ENCODE assay signal across 15 cellular contexts in the genomic region with DNA sequence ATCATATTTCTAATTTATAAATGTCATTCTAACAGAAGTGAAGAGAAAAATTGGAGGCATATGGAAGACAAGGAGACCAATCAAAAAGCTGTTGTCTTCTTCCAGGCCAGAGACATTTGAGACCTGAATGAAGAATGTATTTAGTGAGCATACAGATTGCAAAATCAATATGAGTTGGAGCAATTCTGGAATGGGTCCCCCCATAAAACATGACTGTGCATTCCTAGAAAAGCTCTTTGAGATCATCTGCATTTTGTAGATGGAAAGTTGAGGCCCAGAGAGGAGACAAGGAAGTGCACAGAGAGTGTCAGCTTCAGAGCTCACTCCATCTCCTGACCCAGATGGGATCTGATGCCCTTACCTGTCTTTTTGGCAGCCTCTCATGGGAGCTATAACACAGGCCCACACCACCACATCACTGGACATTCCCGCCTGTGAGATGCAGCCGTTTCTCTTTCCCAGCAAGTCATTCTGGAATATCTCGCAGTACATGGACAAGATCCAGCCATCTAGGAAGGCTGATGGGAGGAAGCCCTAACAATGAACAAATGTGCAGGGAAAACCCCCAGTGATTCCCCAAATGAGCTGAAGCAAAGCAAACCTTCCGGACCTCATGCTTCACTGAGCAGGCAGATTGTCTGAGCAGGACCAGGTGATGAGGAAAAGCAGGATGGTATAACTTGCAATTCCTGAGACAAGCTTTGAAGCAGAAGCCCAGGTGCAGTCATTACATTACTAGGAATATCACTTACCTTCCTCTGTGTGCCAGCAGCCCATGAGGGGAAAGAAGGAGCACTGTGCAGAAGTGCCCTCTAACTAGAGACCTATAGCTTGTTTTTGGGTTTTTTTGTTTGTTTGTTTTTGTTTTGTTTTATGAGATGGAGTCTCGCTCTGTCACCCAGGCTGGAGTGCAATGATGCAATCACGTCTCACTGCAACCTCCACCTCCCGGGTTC.
DNase-seq lines count a peak whose midpoint lies in the region; ATAC-seq and TF ChIP-seq lines count a peak whose summit lies in the region.
"Had no signal": no experiment of that assay in that cellular context is flagged by ENCODE, and none has a peak within 500 bp of the region (broad histone marks: within the 10 kb centered on the region; RNA-seq: fewer than 3 reads in every experiment).

No MANE protein-coding gene starts in this region.

- H3K36me3 Mint-ChIP-seq in Calu3 (ENCODE audit: insufficient read depth, unreplicated experiment) (no peaks in the 10 kb centered on the region), nephron progenitor cell (ENCODE audit: low read depth) (no peaks in the 10 kb centered on the region)
- H3K36me3 Mint-ChIP-seq: naive B cell had no signal

- DNase-seq in lung microvascular endothelial cell (ENCODE audit: low read depth in 2 of 2) (peak; percentile 14 to 66), Calu3 (no peak), nephron progenitor cell (no peak), posterior cingulate gyrus (no peak)
- DNase-seq: activated CD4-positive, CD25-positive, alpha-beta regulatory T cell; activated T-cell treated with anti-CD3 and anti-CD28 coated beads, Interleukin-2, amount 50 U/mL, for 24 hours; COR-L47; foreskin melanocyte; KBM-7; naive B cell; NCI-H1694; sigmoid colon had no signal

- BruUV-seq in Calu3 (replicated peaks; lab: Mats Ljungman, UMichigan) = no TSS peak

- H3K4me1 Mint-ChIP-seq in Calu3 (ENCODE audit: low read depth, unreplicated experiment) (no peaks in the 10 kb centered on the region), nephron progenitor cell (no peaks in the 10 kb centered on the region)

- TF ChIP-seq CTCF in Calu3 (IDR thresholded peaks at IDR 0.05; ENCODE audit: unreplicated experiment) = no peak
- TF ChIP-seq CTCF in nephron progenitor cell (IDR thresholded peaks at IDR 0.05) = no peak

- H3K9me3 Mint-ChIP-seq in Calu3 (ENCODE audit: low read depth, unreplicated experiment) (peaks cover 2% of the 10 kb centered on the region), nephron progenitor cell (no peaks in the 10 kb centered on the region)
- H3K9me3 Mint-ChIP-seq: activated T-cell treated with anti-CD3 and anti-CD28 coated beads, Interleukin-2, amount 50 U/mL, for 24 hours had no signal

- CTCF ChIA-PET in Calu3 (lab: Charles Lee) = no interaction called here

- intact Hi-C loops in Calu3 (cut with micrococcal nuclease; ENCODE audit: unreplicated experiment) = no loop called here
- intact Hi-C loops in posterior cingulate gyrus (cut with DNase I) = no loop called here

- H3K27ac Mint-ChIP-seq in Calu3 (ENCODE audit: unreplicated experiment) (no peak overlapping the region), nephron progenitor cell (no peak overlapping the region)
- H3K27ac Mint-ChIP-seq: activated T-cell treated with anti-CD3 and anti-CD28 coated beads, Interleukin-2, amount 50 U/mL, for 24 hours had no signal

- ATAC-seq in GM18511 (IDR thresholded peaks at IDR 0.05; ENCODE audit: unreplicated experiment) (peak; percentile 56), GM21423 (IDR thresholded peaks at IDR 0.05; ENCODE audit: unreplicated experiment) (peak; percentile 49), HG03378 (IDR thresholded peaks at IDR 0.05; ENCODE audit: unreplicated experiment) (peak; percentile 59)

- H3K4me3 Mint-ChIP-seq in Calu3 (ENCODE audit: low read depth, unreplicated experiment) (no peak overlapping the region), nephron progenitor cell (no peak overlapping the region)
- H3K4me3 Mint-ChIP-seq: activated T-cell treated with anti-CD3 and anti-CD28 coated beads, Interleukin-2, amount 50 U/mL, for 24 hours had no signal

- no peaks in the 10 kb centered on the region for H3K27me3 Mint-ChIP-seq in Calu3 (ENCODE audit: unreplicated experiment)
- H3K27me3 Mint-ChIP-seq in nephron progenitor cell (ENCODE audit: low read depth, poor library complexity) = peaks cover 11% of the 10 kb centered on the region
- H3K27me3 Mint-ChIP-seq: activated T-cell treated with anti-CD3 and anti-CD28 coated beads, Interleukin-2, amount 50 U/mL, for 24 hours had no signal

Comparison
In these comparisons a context has a peak if more than half of its experiments do, and no peak if none do; other contexts are left out.
1. DNase-seq: peak in lung microvascular endothelial cell (2 of 2); none in Calu3 (single experiment), nephron progenitor cell (single experiment) and posterior cingulate gyrus (0 of 10).
2. Peak in every context shown above with its lines, with median percentiles within 50 percentile points of each other: ATAC-seq.